ENCODE assay signal across 19 cellular contexts in genomic region chr17:80913928-80914821, GRCh38.
"Had no signal": no experiment of that assay in that cellular context is flagged by ENCODE, and none has a peak within 500 bp of the region (broad histone marks: within the 10 kb centered on the region; RNA-seq: fewer than 3 reads in every experiment).

No MANE protein-coding gene starts in this region.

- H3K4me3 ChIP-seq: lower lobe of right lung, right atrium auricular region, transverse colon had no signal

- H3K27ac ChIP-seq: brain microvascular endothelial cell, lower lobe of right lung, neutrophil, right atrium auricular region, transverse colon had no signal

- ATAC-seq: activated T-cell treated with anti-CD3 and anti-CD28 coated beads, Interleukin-2, amount 50 U/mL, for 72 hours; lower lobe of right lung had no signal

- H3K27me3 ChIP-seq: brain microvascular endothelial cell, neutrophil, right atrium auricular region, transverse colon had no signal

- H3K9me3 ChIP-seq: lower lobe of right lung, neutrophil, right atrium auricular region, transverse colon had no signal

- DNase-seq: activated CD4-positive, alpha-beta T cell treated with anti-CD3 and anti-CD28 coated beads, Interleukin-2, amount 50 U/mL, for 4 hours; activated CD4-positive, CD25-positive, alpha-beta regulatory T cell treated with anti-CD3 and anti-CD28 coated beads, Interleukin-2, amount 50 U/mL, for 72 hours; activated CD8-positive, alpha-beta memory T cell treated with anti-CD3 and anti-CD28 coated beads, Interleukin-2, amount 50 U/mL, for 4 hours; activated naive CD4-positive, alpha-beta T cell treated with anti-CD3 and anti-CD28 coated beads for 36 hours; activated T-cell treated with anti-CD3 and anti-CD28 coated beads, Interleukin-2, amount 50 U/mL, for 72 hours; brain microvascular endothelial cell; cerebellar nuclear complex; dermis blood vessel endothelial cell; erythroblast; hippocampal formation; kidney glomerular epithelial cell; lower lobe of right lung; midbrain; stimulated activated CD4-positive, alpha-beta T cell treated with anti-CD3 and anti-CD28 coated beads, Interleukin-1b, Interleukin-23, amount 100 ng/mL, for 48 hours; stimulated activated naive CD4-positive, alpha-beta T cell; substantia nigra; transverse colon had no signal

- H3K4me1 ChIP-seq: lower lobe of right lung, transverse colon had no signal
